18 cellular contexts compared by ENCODE assay signal in genomic region chr6:2476376-2476775, GRCh38.
DNase-seq lines count a peak whose midpoint lies in the region; ATAC-seq and TF ChIP-seq lines count a peak whose summit lies in the region.
"Had no signal": no experiment of that assay in that cellular context is flagged by ENCODE, and none has a peak within 500 bp of the region (broad histone marks: within the 10 kb centered on the region; RNA-seq: fewer than 3 reads in every experiment).

No MANE protein-coding gene starts in this region.

- TF ChIP-seq CTCF in smooth muscle cell (IDR thresholded peaks at IDR 0.05; ENCODE audit: borderline replicate concordance, insufficient read depth, poor library complexity, severe bottlenecking): no peak

- no peak overlapping the region for H2AFZ ChIP-seq in smooth muscle cell (ENCODE audit: low read depth)

- no peaks in the 10 kb centered on the region for H4K20me1 ChIP-seq in smooth muscle cell (ENCODE audit: low read depth)

- H3F3A ChIP-seq in smooth muscle cell (ENCODE audit: low read depth): no peaks in the 10 kb centered on the region

- H3K4me2 ChIP-seq in smooth muscle cell: no peak overlapping the region

- no peak overlapping the region for H3K4me3 ChIP-seq in smooth muscle cell
- H3K4me3 ChIP-seq: body of pancreas, upper lobe of left lung had no signal

- H3K4me1 ChIP-seq in smooth muscle cell (ENCODE audit: low read depth): no peaks in the 10 kb centered on the region
- H3K4me1 ChIP-seq: body of pancreas had no signal

- H3K79me2 ChIP-seq in smooth muscle cell (ENCODE audit: low read depth): no peaks in the 10 kb centered on the region

- 74% methylated on average over 4 of the region's 4 CpGs for WGBS in smooth muscle cell (ENCODE audit: low lambda C conversion rate)

- H3K36me3 ChIP-seq in smooth muscle cell (ENCODE audit: low read depth): no peaks in the 10 kb centered on the region
- H3K36me3 ChIP-seq: upper lobe of left lung had no signal

- no peak for ATAC-seq in GM18502 (IDR thresholded peaks at IDR 0.05; ENCODE audit: poor library complexity, unreplicated experiment)
- no peak for ATAC-seq in GM18517 (IDR thresholded peaks at IDR 0.05; ENCODE audit: unreplicated experiment)
- ATAC-seq: body of pancreas; effector memory CD8-positive, alpha-beta T cell had no signal

- no peak overlapping the region for H3K9ac ChIP-seq in smooth muscle cell (ENCODE audit: low read depth)

- H3K27ac ChIP-seq in smooth muscle cell (ENCODE audit: low read depth): peak overlapping the region; percentile 37
- H3K27ac ChIP-seq: body of pancreas, C4-2B, upper lobe of left lung had no signal

- H3K9me3 ChIP-seq in smooth muscle cell (replicated peaks; ENCODE audit: low read depth): no peaks in the 10 kb centered on the region
- H3K9me3 ChIP-seq: body of pancreas, upper lobe of left lung had no signal

- H3K27me3 ChIP-seq in smooth muscle cell (ENCODE audit: low read depth): no peaks in the 10 kb centered on the region
- H3K27me3 ChIP-seq: body of pancreas, upper lobe of left lung had no signal

- peak; percentile 7 for DNase-seq in HK-2 (ENCODE audit: unreplicated experiment)
- DNase-seq in astrocyte of the hippocampus (ENCODE audit: low read depth, low spot score): peak; percentile 23
- peak; percentile 67 for DNase-seq in islet precursor cell
- DNase-seq in smooth muscle cell (lab: John Stamatoyannopoulos, UW; ENCODE audit: unreplicated experiment): no peak
- no peak for DNase-seq in NCI-H1930 (lab: John Stamatoyannopoulos, UW)
- no peak for DNase-seq in effector CD4-positive, alpha-beta T cell
- DNase-seq: activated CD8-positive, alpha-beta memory T cell treated with anti-CD3 and anti-CD28 coated beads for 24 hours; activated naive CD4-positive, alpha-beta T cell; body of pancreas; effector memory CD8-positive, alpha-beta T cell; MV-4-11; nephron progenitor cell; right cardiac atrium; stimulated activated CD4-positive, alpha-beta T cell treated with anti-CD3 and anti-CD28 coated beads, Interleukin-2, amount 100 ng/mL, for 48 hours; upper lobe of left lung had no signal

Comparison
In these comparisons a context has a peak if more than half of its experiments do, and no peak if none do; other contexts are left out.
1. DNase-seq: peak in HK-2 (single experiment), astrocyte of the hippocampus (single experiment) and islet precursor cell (single experiment); none in smooth muscle cell (single experiment), NCI-H1930 (0 of 2) and effector CD4-positive, alpha-beta T cell (single experiment).